In genomic region chr7:114575098-114575497, GRCh38 we compare ENCODE assay signal across 15 cellular contexts.
"Had no signal": no experiment of that assay in that cellular context is flagged by ENCODE, and none has a peak within 500 bp of the region (broad histone marks: within the 10 kb centered on the region; RNA-seq: fewer than 3 reads in every experiment).

No MANE protein-coding gene starts in this region.

- H3K9ac ChIP-seq: KMS-11 had no signal

- FAIRE-seq: HepG2 had no signal

- DNase-seq: Kasumi-1, MM.1S, NCI-H1105 treated with DMSO at 0.1 percent for 48 hours, NCI-H1436, NCI-H187, NCI-H2029, NCI-H2081 treated with DMSO at 0.1 percent for 48 hours, NCI-H2171, NCI-H526 treated with DMSO at 0.1 percent for 48 hours, NCI-H748 treated with DMSO at 0.1 percent for 48 hours, SHP77 treated with DMSO at 0.1 percent for 48 hours, SJCRH30, T-helper 1 cell had no signal

- H3K27me3 ChIP-seq: SJCRH30 had no signal

- H3K9me3 ChIP-seq: SJCRH30 had no signal

- H3K4me3 ChIP-seq: SJCRH30 had no signal

- H3K4me1 ChIP-seq: SJCRH30 had no signal
